Comparison of ENCODE assay signal across 1 cellular context in genomic region chr17:75877752-75878173, GRCh38.
TF ChIP-seq lines count a peak whose summit lies in the region.

No MANE protein-coding gene starts in this region.

TF ChIP-seq in IMR-90, 13 proteins besides CTCF, POLR2A, EP300 and RAD21 (continued from another document):
- TF ChIP-seq USF2 (IDR thresholded peaks at IDR 0.05; ENCODE audit: low read depth, low read length) (no peak), SMC3 (IDR thresholded peaks at IDR 0.05; ENCODE audit: low read depth, low read length) (0 out of 2 replicates have a peak, but pooled peaks have one; percentile 19), NFE2L2 (IDR thresholded peaks at IDR 0.05; ENCODE audit: low read depth, low read length) (no peak), MXI1 (IDR thresholded peaks at IDR 0.05; ENCODE audit: borderline replicate concordance, low read depth, low read length) (peak; percentile 56; the same call in 1 of the 2 replicates), FOS (IDR thresholded peaks at IDR 0.05; ENCODE audit: low read depth, low read length) (no peak), MAZ (IDR thresholded peaks at IDR 0.05; ENCODE audit: borderline replicate concordance, low read depth, low read length) (no peak)
